ENCODE assay signal across 1 cellular context in genomic region chr15:40918146-40918798, GRCh38.
TF ChIP-seq lines count a peak whose summit lies in the region.

No MANE protein-coding gene starts in this region.

TF ChIP-seq in HEK293, 187 proteins besides CTCF, POLR2A, EP300 and RAD21 (continued from another document):
- TF ChIP-seq ZBTB11 (tag by site-specific recombination; conservative IDR thresholded peaks at IDR 0.05; ENCODE audit: low read depth) (no peak), ZNF561 (tag by site-specific recombination; IDR thresholded peaks at IDR 0.05; ENCODE audit: borderline replicate concordance) (no peak), SCRT2 (tag by site-specific recombination; IDR thresholded peaks at IDR 0.05) (peak; percentile 73), PRDM10 (tag by site-specific recombination; IDR thresholded peaks at IDR 0.05) (peak; percentile 32; the same call in 1 of the 2 replicates), ZIC2 (tag by site-specific recombination; IDR thresholded peaks at IDR 0.05) (peak; percentile 79), HIC1 (tag by site-specific recombination; IDR thresholded peaks at IDR 0.05) (no peak), SP2 (tag by site-specific recombination; IDR thresholded peaks at IDR 0.05) (no peak), ZNF24 (tag by site-specific recombination; IDR thresholded peaks at IDR 0.05) (no peak), ZNF311 (tag by site-specific recombination; IDR thresholded peaks at IDR 0.05; ENCODE audit: borderline replicate concordance) (no peak), ZNF221 (tag by site-specific recombination; IDR thresholded peaks at IDR 0.05; ENCODE audit: borderline replicate concordance) (no peak)
